1 cellular context compared by ENCODE assay signal in the genomic region with DNA sequence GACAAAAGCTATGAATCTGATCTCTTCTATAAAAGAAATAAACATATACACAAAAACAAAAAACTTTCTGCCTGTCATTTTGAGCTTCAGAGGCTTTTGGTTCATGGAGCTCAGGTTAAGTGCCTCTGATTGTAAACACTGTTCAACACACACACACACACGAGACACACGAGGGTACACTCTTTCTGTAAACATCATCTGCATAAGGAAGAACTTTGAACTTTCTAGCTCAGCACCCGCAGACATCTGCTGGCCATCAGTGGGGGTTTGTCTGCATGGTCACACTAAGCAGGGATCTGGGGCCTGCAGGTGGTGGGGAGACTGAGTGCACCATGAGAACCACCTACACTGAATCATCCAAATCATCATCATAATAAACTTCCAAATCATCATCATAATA.
TF ChIP-seq lines count a peak whose summit lies in the region.

No MANE protein-coding gene starts in this region.

TF ChIP-seq in HepG2, 621 proteins besides CTCF, POLR2A, EP300 and RAD21 (continued from another document and continues in another):
- TF ChIP-seq KIAA2018 (CRISPR knock-in tag; IDR thresholded peaks at IDR 0.05; ENCODE audit: borderline replicate concordance) (no peak), MED1 (CRISPR knock-in tag; IDR thresholded peaks at IDR 0.05) (peak; percentile 71), ARID4A (CRISPR knock-in tag; IDR thresholded peaks at IDR 0.05; ENCODE audit: borderline replicate concordance) (peak; percentile 31; the same call in 1 of the 2 replicates), HOXA7 (CRISPR knock-in tag; IDR thresholded peaks at IDR 0.05) (no peak), BORCS8-MEF2B (CRISPR knock-in tag; IDR thresholded peaks at IDR 0.05) (no peak), FOXC1 (CRISPR knock-in tag; IDR thresholded peaks at IDR 0.05; ENCODE audit: borderline replicate concordance) (no peak), ZNF362 (CRISPR knock-in tag; IDR thresholded peaks at IDR 0.05; ENCODE audit: borderline replicate concordance) (no peak), THYN1 (CRISPR knock-in tag; IDR thresholded peaks at IDR 0.05; ENCODE audit: borderline replicate concordance, low read depth) (no peak), HOXA3 (CRISPR knock-in tag; IDR thresholded peaks at IDR 0.05) (peak; percentile 32; the same call in 1 of the 2 replicates), ATF7 (IDR thresholded peaks at IDR 0.05) (no peak), ATF7 (CRISPR knock-in tag; IDR thresholded peaks at IDR 0.05) (no peak), FOXA1 (IDR thresholded peaks at IDR 0.05) (peak; percentile 74), FOXA1 (CRISPR knock-in tag; IDR thresholded peaks at IDR 0.05) (peak; percentile 94), ZBTB20 (CRISPR knock-in tag; IDR thresholded peaks at IDR 0.05; ENCODE audit: borderline replicate concordance, low read depth) (peak; percentile 46; the same call in 1 of the 2 replicates), ZBTB4 (CRISPR knock-in tag; IDR thresholded peaks at IDR 0.05; ENCODE audit: borderline replicate concordance) (no peak), MIER3 (CRISPR knock-in tag; IDR thresholded peaks at IDR 0.05; ENCODE audit: borderline replicate concordance) (peak; percentile 67; the same call in 1 of the 2 replicates), POGZ (CRISPR knock-in tag; IDR thresholded peaks at IDR 0.05) (peak; percentile 75), REPIN1 (CRISPR knock-in tag; IDR thresholded peaks at IDR 0.05; ENCODE audit: borderline replicate concordance, low read depth) (no peak), SP1 (IDR thresholded peaks at IDR 0.05) (no peak), SP1 (CRISPR knock-in tag; IDR thresholded peaks at IDR 0.05) (no peak)
- TF ChIP-seq, protein P1, sequence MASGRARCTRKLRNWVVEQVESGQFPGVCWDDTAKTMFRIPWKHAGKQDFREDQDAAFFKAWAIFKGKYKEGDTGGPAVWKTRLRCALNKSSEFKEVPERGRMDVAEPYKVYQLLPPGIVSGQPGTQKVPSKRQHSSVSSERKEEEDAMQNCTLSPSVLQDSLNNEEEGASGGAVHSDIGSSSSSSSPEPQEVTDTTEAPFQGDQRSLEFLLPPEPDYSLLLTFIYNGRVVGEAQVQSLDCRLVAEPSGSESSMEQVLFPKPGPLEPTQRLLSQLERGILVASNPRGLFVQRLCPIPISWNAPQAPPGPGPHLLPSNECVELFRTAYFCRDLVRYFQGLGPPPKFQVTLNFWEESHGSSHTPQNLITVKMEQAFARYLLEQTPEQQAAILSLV (CRISPR knock-in tag; IDR thresholded peaks at IDR 0.05; ENCODE audit: borderline replicate concordance), result no peak; the same call in 1 of the 2 replicates
- TF ChIP-seq, protein P2, sequence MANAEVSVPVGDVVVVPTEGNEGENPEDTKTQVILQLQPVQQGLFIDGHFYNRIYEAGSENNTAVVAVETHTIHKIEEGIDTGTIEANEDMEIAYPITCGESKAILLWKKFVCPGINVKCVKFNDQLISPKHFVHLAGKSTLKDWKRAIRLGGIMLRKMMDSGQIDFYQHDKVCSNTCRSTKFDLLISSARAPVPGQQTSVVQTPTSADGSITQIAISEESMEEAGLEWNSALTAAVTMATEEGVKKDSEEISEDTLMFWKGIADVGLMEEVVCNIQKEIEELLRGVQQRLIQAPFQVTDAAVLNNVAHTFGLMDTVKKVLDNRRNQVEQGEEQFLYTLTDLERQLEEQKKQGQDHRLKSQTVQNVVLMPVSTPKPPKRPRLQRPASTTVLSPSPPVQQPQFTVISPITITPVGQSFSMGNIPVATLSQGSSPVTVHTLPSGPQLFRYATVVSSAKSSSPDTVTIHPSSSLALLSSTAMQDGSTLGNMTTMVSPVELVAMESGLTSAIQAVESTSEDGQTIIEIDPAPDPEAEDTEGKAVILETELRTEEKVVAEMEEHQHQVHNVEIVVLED (CRISPR knock-in tag; IDR thresholded peaks at IDR 0.05; ENCODE audit: borderline replicate concordance), result no peak
- TF ChIP-seq, protein P3, sequence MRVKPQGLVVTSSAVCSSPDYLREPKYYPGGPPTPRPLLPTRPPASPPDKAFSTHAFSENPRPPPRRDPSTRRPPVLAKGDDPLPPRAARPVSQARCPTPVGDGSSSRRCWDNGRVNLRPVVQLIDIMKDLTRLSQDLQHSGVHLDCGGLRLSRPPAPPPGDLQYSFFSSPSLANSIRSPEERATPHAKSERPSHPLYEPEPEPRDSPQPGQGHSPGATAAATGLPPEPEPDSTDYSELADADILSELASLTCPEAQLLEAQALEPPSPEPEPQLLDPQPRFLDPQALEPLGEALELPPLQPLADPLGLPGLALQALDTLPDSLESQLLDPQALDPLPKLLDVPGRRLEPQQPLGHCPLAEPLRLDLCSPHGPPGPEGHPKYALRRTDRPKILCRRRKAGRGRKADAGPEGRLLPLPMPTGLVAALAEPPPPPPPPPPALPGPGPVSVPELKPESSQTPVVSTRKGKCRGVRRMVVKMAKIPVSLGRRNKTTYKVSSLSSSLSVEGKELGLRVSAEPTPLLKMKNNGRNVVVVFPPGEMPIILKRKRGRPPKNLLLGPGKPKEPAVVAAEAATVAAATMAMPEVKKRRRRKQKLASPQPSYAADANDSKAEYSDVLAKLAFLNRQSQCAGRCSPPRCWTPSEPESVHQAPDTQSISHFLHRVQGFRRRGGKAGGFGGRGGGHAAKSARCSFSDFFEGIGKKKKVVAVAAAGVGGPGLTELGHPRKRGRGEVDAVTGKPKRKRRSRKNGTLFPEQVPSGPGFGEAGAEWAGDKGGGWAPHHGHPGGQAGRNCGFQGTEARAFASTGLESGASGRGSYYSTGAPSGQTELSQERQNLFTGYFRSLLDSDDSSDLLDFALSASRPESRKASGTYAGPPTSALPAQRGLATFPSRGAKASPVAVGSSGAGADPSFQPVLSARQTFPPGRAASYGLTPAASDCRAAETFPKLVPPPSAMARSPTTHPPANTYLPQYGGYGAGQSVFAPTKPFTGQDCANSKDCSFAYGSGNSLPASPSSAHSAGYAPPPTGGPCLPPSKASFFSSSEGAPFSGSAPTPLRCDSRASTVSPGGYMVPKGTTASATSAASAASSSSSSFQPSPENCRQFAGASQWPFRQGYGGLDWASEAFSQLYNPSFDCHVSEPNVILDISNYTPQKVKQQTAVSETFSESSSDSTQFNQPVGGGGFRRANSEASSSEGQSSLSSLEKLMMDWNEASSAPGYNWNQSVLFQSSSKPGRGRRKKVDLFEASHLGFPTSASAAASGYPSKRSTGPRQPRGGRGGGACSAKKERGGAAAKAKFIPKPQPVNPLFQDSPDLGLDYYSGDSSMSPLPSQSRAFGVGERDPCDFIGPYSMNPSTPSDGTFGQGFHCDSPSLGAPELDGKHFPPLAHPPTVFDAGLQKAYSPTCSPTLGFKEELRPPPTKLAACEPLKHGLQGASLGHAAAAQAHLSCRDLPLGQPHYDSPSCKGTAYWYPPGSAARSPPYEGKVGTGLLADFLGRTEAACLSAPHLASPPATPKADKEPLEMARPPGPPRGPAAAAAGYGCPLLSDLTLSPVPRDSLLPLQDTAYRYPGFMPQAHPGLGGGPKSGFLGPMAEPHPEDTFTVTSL (CRISPR knock-in tag; IDR thresholded peaks at IDR 0.05; ENCODE audit: borderline replicate concordance), result peak; percentile 38; the same call in 1 of the 2 replicates
